Comparison of ENCODE assay signal across 31 cellular contexts in the genomic region with DNA sequence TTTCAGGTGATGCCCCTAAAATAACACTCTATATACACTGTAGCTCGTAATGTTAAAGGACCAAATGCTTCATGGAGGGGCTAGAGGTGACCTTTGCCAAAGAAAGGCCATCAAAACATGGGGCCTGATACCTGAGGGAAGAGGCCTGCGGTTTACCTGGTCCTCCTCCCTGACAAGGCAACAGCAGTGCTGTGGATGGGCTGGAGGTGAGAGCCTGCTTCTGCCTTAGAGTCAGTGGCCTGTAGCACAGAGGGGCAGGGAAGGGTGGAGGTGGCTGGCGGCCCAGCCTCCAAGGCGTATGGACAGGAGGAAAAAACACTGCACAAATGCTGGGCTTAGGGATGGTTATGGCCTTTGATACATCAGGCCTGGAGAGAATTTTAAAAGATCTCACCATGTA.
"Had no signal": no experiment of that assay in that cellular context is flagged by ENCODE, and none has a peak within 500 bp of the region (broad histone marks: within the 10 kb centered on the region; RNA-seq: fewer than 3 reads in every experiment).

No MANE protein-coding gene starts in this region.

- H3K9me3 Mint-ChIP-seq: activated CD4-positive, alpha-beta memory T cell treated with anti-CD3 and anti-CD28 coated beads for 36 hours; activated naive CD4-positive, alpha-beta T cell treated with anti-CD3 and anti-CD28 coated beads for 36 hours; activated T-cell treated with anti-CD3 and anti-CD28 coated beads, Interleukin-2, amount 50 U/mL, for 4 hours; activated T-helper 1 cell treated with anti-CD3 and anti-CD28 coated beads, Interleukin-12 subunit alpha, Interleukin-12 subunit beta, Interleukin-2, Interleukin-4 antibody, amounts not matched to agents 30 ng/mL and 10 ng/mL and 1 ng/mL, durations not matched to agents 14 hours and 24 hours and 36 hours had no signal

- H3K9me3 ChIP-seq: adrenal gland, body of pancreas, breast epithelium, SJCRH30 had no signal

- DNase-seq: activated CD4-positive, alpha-beta memory T cell treated with anti-CD3 and anti-CD28 coated beads for 36 hours; activated CD4-positive, alpha-beta T cell treated with anti-CD3 and anti-CD28 coated beads for 36 hours; activated CD4-positive, alpha-beta T cell treated with anti-CD3 and anti-CD28 coated beads, Interleukin-2, amount 50 U/mL, for 1 hour; activated CD8-positive, alpha-beta memory T cell treated with anti-CD3 and anti-CD28 coated beads, Interleukin-2, amount 50 U/mL, for 4 hours; activated gamma-delta T cell treated with Interleukin-2 at 50 U/mL for 16 hours; activated naive CD4-positive, alpha-beta T cell treated with anti-CD3 and anti-CD28 coated beads for 36 hours; activated T-cell treated with anti-CD3 and anti-CD28 coated beads for 4 hours; activated T-cell treated with anti-CD3 and anti-CD28 coated beads, Interleukin-2, amount 50 U/mL, for 4 hours; adrenal gland; body of pancreas; MM.1S; MV-4-11; NCI-H1092; NCI-H1436 treated with DMSO at 0.1 percent for 48 hours; NCI-H1694 treated with DMSO at 0.1 percent for 48 hours; NCI-H2029; NCI-H345; NCI-H524 treated with DMSO at 0.1 percent for 48 hours; SHP77; SJCRH30; T1000 had no signal

- FAIRE-seq: astrocyte, TTC549 had no signal

- H3K27ac ChIP-seq: adrenal gland, body of pancreas, breast epithelium, KMS-11, SJCRH30, SK-N-MC had no signal

- H3K4me1 ChIP-seq: adrenal gland, body of pancreas, breast epithelium, SJCRH30 had no signal

- H3K4me3 ChIP-seq: adrenal gland, body of pancreas, breast epithelium, SJCRH30, SK-N-MC had no signal

- H3K27ac Mint-ChIP-seq: activated CD4-positive, alpha-beta memory T cell treated with anti-CD3 and anti-CD28 coated beads for 36 hours; activated CD4-positive, alpha-beta T cell treated with anti-CD3 and anti-CD28 coated beads for 36 hours; activated naive CD4-positive, alpha-beta T cell treated with anti-CD3 and anti-CD28 coated beads for 36 hours; activated naive CD4-positive, alpha-beta T cell treated with anti-CD3 and anti-CD28 coated beads, Interleukin-2, amount 50 U/mL, for 72 hours; activated T-helper 1 cell treated with anti-CD3 and anti-CD28 coated beads, Interleukin-12 subunit alpha, Interleukin-12 subunit beta, Interleukin-2, Interleukin-4 antibody, amounts not matched to agents 30 ng/mL and 10 ng/mL and 1 ng/mL, durations not matched to agents 14 hours and 24 hours and 36 hours; WTC11 had no signal

- H3K4me1 Mint-ChIP-seq: activated CD4-positive, alpha-beta T cell treated with anti-CD3 and anti-CD28 coated beads for 36 hours; WTC11 had no signal

- H3K36me3 ChIP-seq: adrenal gland, breast epithelium, SJCRH30 had no signal

- H3K36me3 Mint-ChIP-seq: activated CD4-positive, alpha-beta memory T cell treated with anti-CD3 and anti-CD28 coated beads for 36 hours; activated naive CD4-positive, alpha-beta T cell treated with anti-CD3 and anti-CD28 coated beads, Interleukin-2, amount 50 U/mL, for 72 hours; WTC11 had no signal

- H3K9ac ChIP-seq: KMS-11 had no signal

- H3K4me3 Mint-ChIP-seq: activated CD4-positive, alpha-beta memory T cell treated with anti-CD3 and anti-CD28 coated beads for 36 hours; activated CD4-positive, alpha-beta T cell treated with anti-CD3 and anti-CD28 coated beads for 36 hours; activated naive CD4-positive, alpha-beta T cell treated with anti-CD3 and anti-CD28 coated beads for 36 hours; activated T-cell treated with anti-CD3 and anti-CD28 coated beads, Interleukin-2, amount 50 U/mL, for 4 hours; activated T-helper 1 cell treated with anti-CD3 and anti-CD28 coated beads, Interleukin-12 subunit alpha, Interleukin-12 subunit beta, Interleukin-2, Interleukin-4 antibody, amounts not matched to agents 30 ng/mL and 10 ng/mL and 1 ng/mL, durations not matched to agents 14 hours and 24 hours and 36 hours; WTC11 had no signal

- H3K27me3 Mint-ChIP-seq: activated CD4-positive, alpha-beta memory T cell treated with anti-CD3 and anti-CD28 coated beads for 36 hours; activated CD4-positive, alpha-beta T cell treated with anti-CD3 and anti-CD28 coated beads for 36 hours had no signal

- ATAC-seq: activated CD4-positive, alpha-beta T cell treated with anti-CD3 and anti-CD28 coated beads for 36 hours; activated CD4-positive, CD25-positive, alpha-beta regulatory T cell treated with anti-CD3 and anti-CD28 coated beads, Interleukin-2, amount 50 U/mL, for 24 hours; activated naive CD4-positive, alpha-beta T cell treated with anti-CD3 and anti-CD28 coated beads, Interleukin-2, amount 50 U/mL, for 72 hours; activated T-cell treated with anti-CD3 and anti-CD28 coated beads, Interleukin-2, amount 50 U/mL, for 4 hours; body of pancreas; Panc1; WTC11 had no signal

- H3K27me3 ChIP-seq: adrenal gland, body of pancreas, breast epithelium, SJCRH30 had no signal
